ENCODE assay signal across 8 cellular contexts in the genomic region with DNA sequence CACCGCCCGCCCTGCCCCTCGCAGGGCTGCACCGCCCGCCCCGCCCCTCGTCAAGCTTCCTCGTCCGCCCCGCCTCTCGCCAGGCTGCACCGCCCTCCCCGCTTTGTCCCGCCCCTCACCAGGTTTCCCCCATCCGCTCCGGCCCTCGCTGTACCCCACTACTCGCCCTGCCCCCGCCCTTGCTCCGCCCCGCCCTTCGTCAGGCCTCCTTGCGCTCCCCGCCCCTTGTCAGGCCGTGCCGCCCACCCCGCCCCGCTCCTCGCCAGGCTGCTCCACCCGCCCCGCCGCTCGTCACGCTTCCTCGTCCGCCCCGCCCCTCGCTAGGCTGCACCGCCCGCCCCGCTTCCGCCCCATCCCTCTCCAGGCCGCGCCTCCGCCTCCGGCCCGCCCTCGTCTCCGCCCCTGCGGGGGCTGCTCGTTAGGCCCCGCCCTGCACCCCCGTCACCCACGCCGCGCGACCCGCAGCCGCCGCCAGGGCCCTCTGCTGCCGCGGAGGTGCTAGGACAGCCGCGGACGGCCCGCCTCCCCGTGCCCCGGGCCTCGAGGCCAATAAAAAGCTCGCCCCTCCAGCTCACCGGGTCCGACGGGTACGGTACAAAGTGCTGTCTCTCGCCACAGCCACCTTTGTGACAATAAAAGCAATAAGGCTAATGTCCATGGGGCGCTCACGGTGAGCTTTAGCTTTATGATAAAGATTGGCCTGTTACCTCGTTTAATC. TPM values are rescaled to one million over a fixed set of nuclear protein-coding genes. Genes with fewer than 3 reads are reported as not detected.
DNase-seq lines count a peak whose midpoint lies in the region; ATAC-seq, FAIRE-seq and TF ChIP-seq lines count a peak whose summit lies in the region.

No MANE protein-coding gene starts in this region.

- peaks cover 17% of the 10 kb centered on the region for H3K36me3 Mint-ChIP-seq in activated naive CD8-positive, alpha-beta T cell treated with anti-CD3 and anti-CD28 coated beads for 36 hours

- H3K9me3 ChIP-seq in pancreas (no peaks in the 10 kb centered on the region), thyroid gland (no peaks in the 10 kb centered on the region)

- H3K4me3 ChIP-seq in GM12865 (ENCODE audit: low read depth, low read length) (peak overlapping the region; percentile 56), pancreas (peak overlapping the region in 2 of 4 donors; percentile 26 to 71), thyroid gland (replicated peaks in 1 of 3) (peak overlapping the region in 1 of 3 donors; percentile 79)

- no peaks in the 10 kb centered on the region for H3K27me3 Mint-ChIP-seq in activated naive CD8-positive, alpha-beta T cell treated with anti-CD3 and anti-CD28 coated beads for 36 hours

- H3K27me3 ChIP-seq in pancreas (no peaks in the 10 kb centered on the region), thyroid gland (no peaks in the 10 kb centered on the region)

- intact Hi-C loops in Right ventricle myocardium inferior (cut with DNase I) = loop anchor here (5.0 kb wide), 2 partner anchors 111 to 211 kb away; a partner anchor contains a TSS
- intact Hi-C loops in pancreas (cut with DNase I) = no loop called here
- intact Hi-C loops in thyroid gland (cut with DNase I) = loop anchor here (5.0 to 10.0 kb wide), 2 partner anchors 109 to 223 kb away; a partner anchor contains a TSS

- no peaks in the 10 kb centered on the region for H3K9me3 Mint-ChIP-seq in activated naive CD8-positive, alpha-beta T cell treated with anti-CD3 and anti-CD28 coated beads for 36 hours

- peaks cover 14% of the 10 kb centered on the region for H3K4me1 Mint-ChIP-seq in activated naive CD8-positive, alpha-beta T cell treated with anti-CD3 and anti-CD28 coated beads for 36 hours

- TF ChIP-seq POLR2A in thyroid gland (IDR thresholded peaks at IDR 0.05) = peak in 1 of 2 donors; percentile 34

- H3K36me3 ChIP-seq in pancreas (peaks cover 3 to 25% (median 13%) of the 10 kb centered on the region in 3 donors), thyroid gland (peaks cover 13 to 16% of the 10 kb centered on the region in 2 donors)

- peaks cover 0 to 3% (median 0%) of the 10 kb centered on the region in 3 donors for H3K4me1 ChIP-seq in pancreas
- peaks cover 8 to 13% of the 10 kb centered on the region in 2 donors for H3K4me1 ChIP-seq in thyroid gland

- TF ChIP-seq CTCF in GM12865 (IDR thresholded peaks at IDR 0.05; ENCODE audit: insufficient read depth, low read depth, low read length, missing control alignments) (peak; percentile 51), pancreas (IDR thresholded peaks at IDR 0.05) (peak; percentile 45 to 65 (median 58)), thyroid gland (IDR thresholded peaks at IDR 0.05) (peak; percentile 40 to 93 (median 64))

- peak overlapping the region; percentile 56 to 76 (median 68) for H3K27ac ChIP-seq in pancreas
- peak overlapping the region; percentile 49 to 81 (median 51) for H3K27ac ChIP-seq in thyroid gland

- peak; percentile 85 for ATAC-seq in HG02678 (IDR thresholded peaks at IDR 0.05; ENCODE audit: unreplicated experiment)
- ATAC-seq in Right ventricle myocardium inferior = peak; percentile 90
- peak; percentile 82 to 88 (median 86) for ATAC-seq in pancreas

- peak overlapping the region; percentile 72 for H3K4me3 Mint-ChIP-seq in activated naive CD8-positive, alpha-beta T cell treated with anti-CD3 and anti-CD28 coated beads for 36 hours

- H3K27ac Mint-ChIP-seq in activated naive CD8-positive, alpha-beta T cell treated with anti-CD3 and anti-CD28 coated beads for 36 hours = peak overlapping the region; percentile 81

- no peak for FAIRE-seq in pancreas (lab: Jason Lieb, UNC)

- whole genome bisulfite sequencing in pancreas, 2 donors = 1 to 2% methylated on average over 41 to 78 of the region's 78 CpGs
- whole genome bisulfite sequencing in thyroid gland, 2 donors = 3 to 4% methylated on average over 10 to 14 of the region's 78 CpGs

- DNase-seq in GM12865 (ENCODE audit: low read depth) = peak; percentile 98
- peak; percentile 92 for DNase-seq in NCI-H1092 treated with DMSO at 0.1 percent for 48 hours (lab: John Stamatoyannopoulos, UW)
- peak; percentile 90 for DNase-seq in SKM-1 (lab: John Stamatoyannopoulos, UW; ENCODE audit: unreplicated experiment)
- DNase-seq in activated naive CD8-positive, alpha-beta T cell treated with anti-CD3 and anti-CD28 coated beads for 36 hours = peak; percentile 99
- DNase-seq in Right ventricle myocardium inferior (ENCODE audit: missing footprints) = peak; percentile 99
- peak; percentile 99 to 100 (median 99) for DNase-seq in pancreas
- DNase-seq in thyroid gland = peak; percentile 99

RNA-seq across cellular contexts. Expression of a gene that starts 0.6 kb away (rescaled TPM):
- 100 to 1,000 TPM; 122 to 123 TPM for total RNA-seq in activated naive CD8-positive, alpha-beta T cell treated with anti-CD3 and anti-CD28 coated beads for 36 hours
- total RNA-seq in Right ventricle myocardium inferior (66.6 TPM), pancreas (10 to 100 TPM; 21.0 to 32.8 (median 25.1) TPM), thyroid gland (10 to 100 TPM; 35.9 to 49.5 (median 41.6) TPM)
- polyA plus RNA-seq in pancreas = 10 to 100 TPM; 54.6 to 89.4 TPM

RNA-seq across cellular contexts. Expression of a gene that starts 29.9 kb away (rescaled TPM):
- under 1 TPM; 0.26 to 0.39 TPM for total RNA-seq in activated naive CD8-positive, alpha-beta T cell treated with anti-CD3 and anti-CD28 coated beads for 36 hours
- total RNA-seq in Right ventricle myocardium inferior (13,356 TPM), pancreas (1 to 10 TPM in 5 of 6 donors, under 1 TPM in 1; 0.75 to 6.1 (median 1.9) TPM), thyroid gland (10 to 100 TPM; 26.7 to 54.4 (median 28.7) TPM)
- 100 to 1,000 TPM in 1 of 2 donors, 10 to 100 TPM in 1; 12.6 to 101 TPM for polyA plus RNA-seq in pancreas

RNA-seq across cellular contexts. Expression of a gene that starts 46.4 kb away (rescaled TPM):
- total RNA-seq in activated naive CD8-positive, alpha-beta T cell treated with anti-CD3 and anti-CD28 coated beads for 36 hours = 1 to 10 TPM; 1.5 to 1.6 TPM
- total RNA-seq in Right ventricle myocardium inferior (119 TPM), pancreas (1 to 10 TPM; 2.6 to 4.9 (median 3.6) TPM), thyroid gland (1 to 10 TPM; 1.9 to 3.5 (median 3.3) TPM)
- polyA plus RNA-seq in pancreas = 10 to 100 TPM; 21.9 to 33.3 TPM

RNA-seq across cellular contexts. Expression of a gene that starts 55.7 kb away (rescaled TPM):
- not detected for total RNA-seq in activated naive CD8-positive, alpha-beta T cell treated with anti-CD3 and anti-CD28 coated beads for 36 hours
- not detected for total RNA-seq in Right ventricle myocardium inferior
- total RNA-seq in pancreas = not detected
- polyA plus RNA-seq in pancreas = under 1 TPM in 1 of 2 donors, not detected in 1; 0.16 TPM
- total RNA-seq in thyroid gland = not detected

Comparison
In these comparisons a context has a peak if more than half of its experiments do, and no peak if none do; other contexts are left out.
1. RNA of a gene that starts 29.9 kb away (total RNA-seq): 13,356 TPM in Right ventricle myocardium inferior (single experiment); 26.7 to 54.4 TPM in thyroid gland, 0.75 to 6.1 TPM in pancreas and 0.26 to 0.39 TPM in activated naive CD8-positive, alpha-beta T cell treated with anti-CD3 and anti-CD28 coated beads for 36 hours; every median in the first group is over 100 times any median in the second.
2. RNA of a gene that starts 46.4 kb away (total RNA-seq): 119 TPM in Right ventricle myocardium inferior (single experiment); 2.6 to 4.9 TPM in pancreas, 1.9 to 3.5 TPM in thyroid gland and 1.5 to 1.6 TPM in activated naive CD8-positive, alpha-beta T cell treated with anti-CD3 and anti-CD28 coated beads for 36 hours; every median in the first group is over 10 times any median in the second.
3. intact Hi-C loops: an anchor here in Right ventricle myocardium inferior (5.0 kb wide) and thyroid gland (5.0 to 10.0 kb wide); none called in pancreas.
4. Peak in every context shown above with its lines, with median percentiles within 50 percentile points of each other: DNase-seq, CTCF ChIP-seq and ATAC-seq.